1 cellular context compared by ENCODE assay signal in the genomic region with DNA sequence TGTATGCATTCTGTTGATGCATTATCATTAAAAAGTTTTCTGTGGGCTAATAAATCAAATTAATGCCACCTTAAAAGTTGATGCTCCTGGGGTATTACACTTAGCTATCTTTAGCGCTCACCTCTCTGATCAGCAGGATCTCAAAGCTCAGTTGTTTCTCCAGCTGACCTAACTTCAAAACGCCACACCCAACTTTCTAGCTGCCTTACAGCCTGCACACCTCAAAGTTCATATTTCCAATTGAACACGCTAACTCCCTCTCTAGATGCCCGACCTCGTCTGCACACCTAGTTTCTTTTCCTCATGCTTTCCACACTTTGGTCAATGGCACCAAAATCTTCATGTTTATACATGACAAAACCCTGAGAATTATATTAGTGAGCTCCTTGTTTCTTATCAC.
TF ChIP-seq lines count a peak whose summit lies in the region.

No MANE protein-coding gene starts in this region.

TF ChIP-seq in HepG2, 621 proteins besides CTCF, POLR2A, EP300 and RAD21 (continued from another document):
- no peak for TF ChIP-seq ZNF639 (CRISPR knock-in tag; conservative IDR thresholded peaks at IDR 0.05)
- no peak for TF ChIP-seq ZSCAN12 (CRISPR knock-in tag; IDR thresholded peaks at IDR 0.05)
- TF ChIP-seq ZBTB38 (CRISPR knock-in tag; IDR thresholded peaks at IDR 0.05), result 0 out of 2 replicates have a peak, but pooled peaks have one; percentile 42
- TF ChIP-seq HNF4A (CRISPR knock-in tag; IDR thresholded peaks at IDR 0.05), result 0 out of 2 replicates have a peak, but pooled peaks have one; percentile 7
- TF ChIP-seq, protein P1, sequence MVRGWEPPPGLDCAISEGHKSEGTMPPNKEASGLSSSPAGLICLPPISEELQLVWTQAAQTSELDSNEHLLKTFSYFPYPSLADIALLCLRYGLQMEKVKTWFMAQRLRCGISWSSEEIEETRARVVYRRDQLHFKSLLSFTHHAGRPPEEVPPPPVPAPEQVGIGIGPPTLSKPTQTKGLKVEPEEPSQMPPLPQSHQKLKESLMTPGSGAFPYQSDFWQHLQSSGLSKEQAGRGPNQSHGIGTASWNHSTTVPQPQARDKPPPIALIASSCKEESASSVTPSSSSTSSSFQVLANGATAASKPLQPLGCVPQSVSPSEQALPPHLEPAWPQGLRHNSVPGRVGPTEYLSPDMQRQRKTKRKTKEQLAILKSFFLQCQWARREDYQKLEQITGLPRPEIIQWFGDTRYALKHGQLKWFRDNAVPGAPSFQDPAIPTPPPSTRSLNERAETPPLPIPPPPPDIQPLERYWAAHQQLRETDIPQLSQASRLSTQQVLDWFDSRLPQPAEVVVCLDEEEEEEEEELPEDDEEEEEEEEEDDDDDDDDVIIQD (CRISPR knock-in tag; IDR thresholded peaks at IDR 0.05; ENCODE audit: low read depth), result 0 out of 2 replicates have a peak, but pooled peaks have one; percentile 20
- no peak for TF ChIP-seq AGO2 (optimal IDR thresholded peaks at IDR 0.05; ENCODE audit: low read depth, low read length)
- TF ChIP-seq POGZ (CRISPR knock-in tag; IDR thresholded peaks at IDR 0.05), result peak; percentile 41; the same call in 1 of the 2 replicates
